ENCODE assay signal across 26 cellular contexts in genomic region chr6:144133225-144133821, GRCh38.
"Had no signal": no experiment of that assay in that cellular context is flagged by ENCODE, and none has a peak within 500 bp of the region (broad histone marks: within the 10 kb centered on the region; RNA-seq: fewer than 3 reads in every experiment).

No MANE protein-coding gene starts in this region.

- H3K27me3 Mint-ChIP-seq: activated naive CD8-positive, alpha-beta T cell treated with anti-CD3 and anti-CD28 coated beads, Interleukin-2, amount 10 ng/mL, durations not matched to agents 7 days and 5 days had no signal

- H3K4me3 Mint-ChIP-seq: activated B cell treated with CpG ODN at 0.5 μM for 24 hours; activated CD4-positive, alpha-beta memory T cell treated with anti-CD3 and anti-CD28 coated beads, Interleukin-2, amount 10 ng/mL, durations not matched to agents 7 days and 5 days; activated naive CD4-positive, alpha-beta T cell treated with anti-CD3 and anti-CD28 coated beads, Interleukin-2, amount 10 ng/mL, durations not matched to agents 7 days and 5 days; activated naive CD8-positive, alpha-beta T cell treated with anti-CD3 and anti-CD28 coated beads, Interleukin-2, amount 10 ng/mL, durations not matched to agents 7 days and 5 days; activated T-cell treated with anti-CD3 and anti-CD28 coated beads, Interleukin-2, amount 50 U/mL, for 24 hours; T-cell had no signal

- H3K27ac Mint-ChIP-seq: activated B cell treated with CpG ODN at 0.5 μM for 24 hours; activated CD4-positive, alpha-beta memory T cell treated with anti-CD3 and anti-CD28 coated beads, Interleukin-2, amount 10 ng/mL, durations not matched to agents 7 days and 5 days; activated naive CD4-positive, alpha-beta T cell treated with anti-CD3 and anti-CD28 coated beads, Interleukin-2, amount 10 ng/mL, durations not matched to agents 7 days and 5 days; activated naive CD8-positive, alpha-beta T cell treated with anti-CD3 and anti-CD28 coated beads, Interleukin-2, amount 10 ng/mL, durations not matched to agents 7 days and 5 days; T-cell had no signal

- H3K27me3 ChIP-seq: adrenal gland, MG63 had no signal

- FAIRE-seq: TTC549 had no signal

- H3K4me1 ChIP-seq: adrenal gland had no signal

- H3K9me3 ChIP-seq: adrenal gland, MG63 had no signal

- H3K9me3 Mint-ChIP-seq: activated B cell treated with CpG ODN at 0.5 μM for 24 hours; activated CD4-positive, alpha-beta memory T cell treated with anti-CD3 and anti-CD28 coated beads, Interleukin-2, amount 10 ng/mL, durations not matched to agents 7 days and 5 days; activated naive CD4-positive, alpha-beta T cell treated with anti-CD3 and anti-CD28 coated beads, Interleukin-2, amount 10 ng/mL, durations not matched to agents 7 days and 5 days; activated naive CD8-positive, alpha-beta T cell treated with anti-CD3 and anti-CD28 coated beads, Interleukin-2, amount 10 ng/mL, durations not matched to agents 7 days and 5 days; activated T-cell treated with anti-CD3 and anti-CD28 coated beads, Interleukin-2, amount 50 U/mL, for 24 hours; T-cell had no signal

- H3K36me3 ChIP-seq: adrenal gland, MG63 had no signal

- H3K9ac ChIP-seq: KMS-11 had no signal

- ATAC-seq: T-cell had no signal

- H3K4me3 ChIP-seq: adrenal gland, MG63 had no signal

- H3K27ac ChIP-seq: adrenal gland, KMS-11 had no signal

- H3K4me2 ChIP-seq: KMS-11 had no signal

- H3K36me3 Mint-ChIP-seq: activated naive CD4-positive, alpha-beta T cell treated with anti-CD3 and anti-CD28 coated beads, Interleukin-2, amount 10 ng/mL, durations not matched to agents 7 days and 5 days; activated naive CD8-positive, alpha-beta T cell treated with anti-CD3 and anti-CD28 coated beads, Interleukin-2, amount 10 ng/mL, durations not matched to agents 7 days and 5 days; T-cell had no signal

- DNase-seq: activated B cell treated with CpG ODN at 0.5 μM for 24 hours; activated CD4-positive, alpha-beta memory T cell treated with anti-CD3 and anti-CD28 coated beads, Interleukin-2, amount 10 ng/mL, durations not matched to agents 7 days and 5 days; activated CD4-positive, alpha-beta T cell treated with anti-CD3 and anti-CD28 coated beads, Interleukin-2, amount 50 U/mL, for 1 hour; activated CD8-positive, alpha-beta memory T cell treated with anti-CD3 and anti-CD28 coated beads, Interleukin-2, amount 50 U/mL, for 48 hours; activated gamma-delta T cell; activated naive CD4-positive, alpha-beta T cell treated with anti-CD3 and anti-CD28 coated beads, Interleukin-2, amount 10 ng/mL, durations not matched to agents 7 days and 5 days; activated naive CD8-positive, alpha-beta T cell treated with anti-CD3 and anti-CD28 coated beads, Interleukin-2, amount 10 ng/mL, durations not matched to agents 7 days and 5 days; activated T-cell treated with anti-CD3 and anti-CD28 coated beads, Interleukin-2, amount 50 U/mL, for 24 hours; adrenal gland; anterior cingulate cortex; cerebellar nuclear complex; MG63; NCI-H1105; NCI-H1436; NCI-H1694 treated with DMSO at 0.1 percent for 48 hours; NCI-H2081 treated with DMSO at 0.1 percent for 48 hours; NCI-H2171 treated with DMSO at 0.1 percent for 48 hours; NCI-H226; NCI-H526; NCI-H774; SIG-M5; T-cell; T-helper 2 cell; T1000 had no signal
